ENCODE assay signal across 28 cellular contexts in genomic region chr10:72733989-72734388, GRCh38.
"Had no signal": no experiment of that assay in that cellular context is flagged by ENCODE, and none has a peak within 500 bp of the region (broad histone marks: within the 10 kb centered on the region; RNA-seq: fewer than 3 reads in every experiment).

No MANE protein-coding gene starts in this region.

- H3K27me3 ChIP-seq: colonic mucosa, dorsolateral prefrontal cortex, esophagus muscularis mucosa, esophagus squamous epithelium, foreskin keratinocyte, gastroesophageal sphincter, heart left ventricle, heart right ventricle had no signal

- FAIRE-seq: colon, endometrium, endothelial cell of umbilical vein, frontal cortex had no signal

- H3K27me3 Mint-ChIP-seq: dendritic cell treated with granulocyte-macrophage colony-stimulating factor and Interleukin-4, amounts not matched to agents 40 ng/mL and 50 ng/mL, for 4 days; effector memory CD8-positive, alpha-beta T cell had no signal

- H3K9me3 Mint-ChIP-seq: dendritic cell treated with granulocyte-macrophage colony-stimulating factor and Interleukin-4, amounts not matched to agents 40 ng/mL and 50 ng/mL, for 4 days; effector memory CD8-positive, alpha-beta T cell; endodermal cell had no signal

- ATAC-seq: effector memory CD8-positive, alpha-beta T cell; esophagus mucosa; foreskin keratinocyte; gastroesophageal sphincter; heart left ventricle; heart right ventricle had no signal

- H3K4me3 Mint-ChIP-seq: dendritic cell treated with granulocyte-macrophage colony-stimulating factor and Interleukin-4, amounts not matched to agents 40 ng/mL and 50 ng/mL, for 4 days; effector memory CD8-positive, alpha-beta T cell; endodermal cell had no signal

- H3K4me1 ChIP-seq: colonic mucosa had no signal

- H3K4me3 ChIP-seq: colonic mucosa, coronary artery, dorsolateral prefrontal cortex, esophagus muscularis mucosa, esophagus squamous epithelium, gastroesophageal sphincter, heart left ventricle, heart right ventricle had no signal

- H3K27ac Mint-ChIP-seq: dendritic cell treated with granulocyte-macrophage colony-stimulating factor and Interleukin-4, amounts not matched to agents 40 ng/mL and 50 ng/mL, for 4 days; effector memory CD8-positive, alpha-beta T cell; endodermal cell had no signal

- H3K27ac ChIP-seq: colonic mucosa, coronary artery, dorsolateral prefrontal cortex, epithelial cell of prostate, esophagus muscularis mucosa, esophagus squamous epithelium, foreskin keratinocyte, gastroesophageal sphincter, heart left ventricle, heart right ventricle had no signal

- DNase-seq: colonic mucosa; cortex of kidney; dermis blood vessel endothelial cell; dorsolateral prefrontal cortex; effector CD4-positive, alpha-beta T cell; effector CD8-positive, alpha-beta T cell; effector memory CD4-positive, alpha-beta T cell; effector memory CD8-positive, alpha-beta T cell; endodermal cell; erythroblast; esophagus squamous epithelium; foreskin fibroblast; foreskin keratinocyte; foreskin melanocyte; glutamatergic neuron; head of caudate nucleus; heart left ventricle; heart right ventricle had no signal

- H3K9me3 ChIP-seq: colonic mucosa, esophagus muscularis mucosa, esophagus squamous epithelium, gastroesophageal sphincter, heart left ventricle, heart right ventricle had no signal

- H3K36me3 ChIP-seq: colonic mucosa, esophagus muscularis mucosa, esophagus squamous epithelium, gastroesophageal sphincter, heart left ventricle, heart right ventricle had no signal
